In genomic region chr1:248905949-248906740, GRCh38 we compare ENCODE assay signal across 8 cellular contexts. TPM values are rescaled to one million over a fixed set of nuclear protein-coding genes. Genes with fewer than 3 reads are reported as not detected.
A peak's percentile ranks its signal among the peaks of the same experiment; 100 is the strongest.
DNase-seq lines count a peak whose midpoint lies in the region; ATAC-seq and TF ChIP-seq lines count a peak whose summit lies in the region.

TSS of gene PGBD2 (plus strand) at chr1:248906235. CDS start at chr1:248913863, 7,628 bp downstream.

- no peaks in the 10 kb centered on the region for H3K27me3 ChIP-seq in CD4-positive, alpha-beta T cell (ENCODE audit: control insufficient read depth, insufficient read depth, low read length)

- peak; percentile 68 for TF ChIP-seq CTCF in CD4-positive, alpha-beta T cell (IDR thresholded peaks at IDR 0.05)

- peak; percentile 86 for ATAC-seq in CD4-positive, alpha-beta T cell (ENCODE audit: poor library complexity)
- peak; percentile 94 for ATAC-seq in GM19395 (IDR thresholded peaks at IDR 0.05; ENCODE audit: unreplicated experiment)
- ATAC-seq in HG03558 (IDR thresholded peaks at IDR 0.05; ENCODE audit: extremely low read depth, unreplicated experiment), result peak; percentile 93

- peaks cover 13% of the 10 kb centered on the region for H3K36me3 Mint-ChIP-seq in CD4-positive, alpha-beta T cell (ENCODE audit: low read depth)
- H3K36me3 Mint-ChIP-seq in activated CD4-positive, alpha-beta memory T cell treated with anti-CD3 and anti-CD28 coated beads for 36 hours, result no peaks in the 10 kb centered on the region

- peaks cover 34% of the 10 kb centered on the region for H3K4me1 Mint-ChIP-seq in CD4-positive, alpha-beta T cell (ENCODE audit: low read depth)
- H3K4me1 Mint-ChIP-seq in activated CD4-positive, alpha-beta memory T cell treated with anti-CD3 and anti-CD28 coated beads for 36 hours (ENCODE audit: low read depth), result peaks cover 21% of the 10 kb centered on the region

- no peaks in the 10 kb centered on the region for H3K9me3 ChIP-seq in CD4-positive, alpha-beta T cell (ENCODE audit: control insufficient read depth, low read length)

- no peaks in the 10 kb centered on the region for H3K9me3 Mint-ChIP-seq in CD4-positive, alpha-beta T cell
- H3K9me3 Mint-ChIP-seq in activated CD4-positive, alpha-beta memory T cell treated with anti-CD3 and anti-CD28 coated beads for 36 hours, result no peaks in the 10 kb centered on the region

- intact Hi-C loops in CD4-positive, alpha-beta T cell (cut with DNase I, micrococcal nuclease), result loop anchor here (1.0 to 2.0 kb wide), 5 partner anchors 18 to 80 kb away; partner anchors contain the start of gene ZNF672 (in 1 of the 2)
- intact Hi-C loops in activated CD4-positive, alpha-beta memory T cell treated with anti-CD3 and anti-CD28 coated beads for 36 hours (cut with micrococcal nuclease), result loop anchor here (1.0 kb wide), 5 partner anchors 18 to 80 kb away; partner anchors contain the start of gene ZNF672

- H3K4me3 Mint-ChIP-seq in CD4-positive, alpha-beta T cell, result peak within 1 kb of the TSS; percentile 99
- H3K4me3 Mint-ChIP-seq in activated CD4-positive, alpha-beta memory T cell treated with anti-CD3 and anti-CD28 coated beads for 36 hours, result peak within 1 kb of the TSS; percentile 90

- CTCF ChIA-PET in CD4-positive, alpha-beta T cell (lab: Charles Lee), result interaction anchor here (0.9 to 1.5 kb wide), 2 partner anchors 48 to 80 kb away, joined by 4 to 7 read pairs; partner anchors contain the start of genes SH3BP5L and ZNF692
- CTCF ChIA-PET in activated CD4-positive, alpha-beta memory T cell treated with anti-CD3 and anti-CD28 coated beads for 36 hours (lab: Charles Lee), result interaction anchor here (1.1 to 1.9 kb wide), 4 partner anchors 32 to 80 kb away, joined by 3 to 6 read pairs (median 4); partner anchors contain the start of genes SH3BP5L and ZNF692

- H3K27me3 Mint-ChIP-seq in CD4-positive, alpha-beta T cell, result no peaks in the 10 kb centered on the region
- no peaks in the 10 kb centered on the region for H3K27me3 Mint-ChIP-seq in activated CD4-positive, alpha-beta memory T cell treated with anti-CD3 and anti-CD28 coated beads for 36 hours

- H3K27ac Mint-ChIP-seq in CD4-positive, alpha-beta T cell, result peak within 1 kb of the TSS; percentile 98
- peak within 1 kb of the TSS; percentile 91 for H3K27ac Mint-ChIP-seq in activated CD4-positive, alpha-beta memory T cell treated with anti-CD3 and anti-CD28 coated beads for 36 hours

- POLR2A ChIA-PET in CD4-positive, alpha-beta T cell (lab: Charles Lee), result interaction anchor here (0.6 to 2.5 kb wide), 6 partner anchors 32 to 80 kb away, joined by 3 to 15 read pairs (median 8); partner anchors contain the start of genes SH3BP5L and ZNF672
- POLR2A ChIA-PET in activated CD4-positive, alpha-beta memory T cell treated with anti-CD3 and anti-CD28 coated beads for 36 hours (lab: Charles Lee), result interaction anchor here (1.2 to 1.5 kb wide), 2 partner anchors 47 to 80 kb away, joined by 5 to 7 read pairs; partner anchors contain the start of genes SH3BP5L and ZNF692

- H3K27ac ChIP-seq in CD4-positive, alpha-beta T cell (ENCODE audit: low read depth, low read length), result peak within 1 kb of the TSS; percentile 67

- DNase-seq in CD4-positive, alpha-beta T cell, result peak; percentile 88 to 96 (median 95)
- DNase-seq in NCI-H748 treated with DMSO at 0.1 percent for 48 hours (lab: John Stamatoyannopoulos, UW) (peak; percentile 83), ecto neural progenitor cell (ENCODE audit: low spot score) (peak; percentile 98), lung microvascular endothelial cell (ENCODE audit: low read depth in 2 of 2) (peak; percentile 93 to 96)
- peak; percentile 97 for DNase-seq in activated CD4-positive, alpha-beta memory T cell treated with anti-CD3 and anti-CD28 coated beads for 36 hours
- peak; percentile 89 to 96 (median 93) for DNase-seq in stimulated activated CD4-positive, alpha-beta T cell treated with anti-CD3 and anti-CD28 coated beads, TNF-alpha, amount 100 ng/mL, for 4 hours (ENCODE audit: low read depth in 3 of 3)

RNA-seq across cellular contexts. Expression of gene PGBD2, which starts in this region (rescaled TPM):
- total RNA-seq in CD4-positive, alpha-beta T cell, result under 1 TPM; 0.78 to 0.85 TPM
- 1 to 10 TPM; 4.2 to 4.3 TPM for total RNA-seq in activated CD4-positive, alpha-beta memory T cell treated with anti-CD3 and anti-CD28 coated beads for 36 hours
- 4.8 and 10.9 TPM in 2 replicates for total RNA-seq in lung microvascular endothelial cell

Comparison
In these comparisons a context has a peak if more than half of its experiments do, and no peak if none do; other contexts are left out.
1. Peak in every context shown above with its lines: DNase-seq, ATAC-seq and H3K27ac ChIP-seq.
2. Peak in DNase-seq, ATAC-seq and H3K27ac ChIP-seq in CD4-positive, alpha-beta T cell; RNA of the gene not detected or under 1 TPM.